Comparison of ENCODE assay signal across 29 cellular contexts in the genomic region with DNA sequence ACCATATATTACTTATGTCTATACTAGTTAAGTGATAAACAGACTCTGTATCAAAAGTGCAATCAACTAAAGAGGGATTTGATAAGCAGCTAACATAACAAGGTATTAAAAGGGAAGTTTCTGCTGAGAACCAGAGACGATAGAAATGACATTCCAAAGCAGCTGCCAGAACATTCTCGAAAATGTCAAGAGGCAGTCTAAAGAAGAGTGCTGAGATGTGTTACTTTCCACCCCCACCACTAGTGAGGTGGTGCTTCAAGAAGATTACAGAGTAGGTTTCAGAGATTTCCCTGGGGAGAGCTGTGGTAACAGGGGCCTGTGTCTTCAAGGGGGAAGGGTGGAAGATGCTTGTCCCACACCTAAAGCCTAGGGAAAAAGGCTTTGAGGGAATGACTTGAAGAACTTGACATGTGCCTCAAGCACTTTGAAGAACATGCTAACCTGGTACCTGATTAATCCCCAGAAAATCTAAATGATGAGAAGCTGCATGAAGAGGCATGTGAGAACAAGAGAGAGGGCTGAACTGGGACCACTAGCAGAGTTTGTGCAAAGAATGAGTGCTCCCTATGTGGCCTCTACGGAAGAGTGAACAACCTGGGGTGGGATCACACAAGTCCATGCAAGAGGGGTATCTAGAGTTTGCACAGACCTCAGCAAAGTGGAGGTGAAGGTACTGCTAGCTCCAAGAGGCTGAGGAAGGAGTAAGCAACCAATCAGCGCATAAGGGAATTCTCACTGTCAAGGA. TPM values are rescaled to one million over a fixed set of nuclear protein-coding genes. Genes with fewer than 3 reads are reported as not detected.
DNase-seq lines count a peak whose midpoint lies in the region; ATAC-seq and TF ChIP-seq lines count a peak whose summit lies in the region.
"Had no signal": no experiment of that assay in that cellular context is flagged by ENCODE, and none has a peak within 500 bp of the region (broad histone marks: within the 10 kb centered on the region; RNA-seq: fewer than 3 reads in every experiment).

No MANE protein-coding gene starts in this region.

- H3K27me3 Mint-ChIP-seq in activated naive CD4-positive, alpha-beta T cell treated with anti-CD3 and anti-CD28 coated beads, Interleukin-2, amount 50 U/mL, for 24 hours: no peaks in the 10 kb centered on the region

- H3K4me1 Mint-ChIP-seq in activated naive CD4-positive, alpha-beta T cell treated with anti-CD3 and anti-CD28 coated beads, Interleukin-2, amount 50 U/mL, for 24 hours: peaks cover 49% of the 10 kb centered on the region

- H3K27ac ChIP-seq in left lung: peak overlapping the region; percentile 3 to 36
- H3K27ac ChIP-seq: neutrophil, prostate gland, sigmoid colon, SJSA1, thoracic aorta had no signal

- TF ChIP-seq CTCF in NB4 (IDR thresholded peaks at IDR 0.05; ENCODE audit: low read depth, low read length) (no peak), left lung (IDR thresholded peaks at IDR 0.05) (no peak)

- peaks cover 0 to 20% of the 10 kb centered on the region in 2 donors for H3K27me3 ChIP-seq in left lung
- H3K27me3 ChIP-seq: dorsolateral prefrontal cortex, gastroesophageal sphincter, sigmoid colon had no signal

- no peak overlapping the region for H3K4me3 ChIP-seq in NB4 (ENCODE audit: low read depth, low read length)
- no peak overlapping the region for H3K4me3 ChIP-seq in left lung
- H3K4me3 ChIP-seq: dorsolateral prefrontal cortex, gastroesophageal sphincter, prostate gland, sigmoid colon, SJSA1, thoracic aorta had no signal

- H3K36me3 ChIP-seq in left lung: no peaks in the 10 kb centered on the region
- H3K36me3 ChIP-seq: gastroesophageal sphincter, neutrophil, prostate gland, sigmoid colon, SJSA1, thoracic aorta had no signal

- intact Hi-C loops in left lung (cut with DNase I): no loop called here

- TF ChIP-seq POLR2A in NB4 (IDR thresholded peaks at IDR 0.05; ENCODE audit: extremely low read depth, insufficient read length): no peak

- no peaks in the 10 kb centered on the region for H3K36me3 Mint-ChIP-seq in activated naive CD4-positive, alpha-beta T cell treated with anti-CD3 and anti-CD28 coated beads, Interleukin-2, amount 50 U/mL, for 24 hours

- DNase-seq in activated naive CD4-positive, alpha-beta T cell treated with anti-CD3 and anti-CD28 coated beads, Interleukin-2, amount 50 U/mL, for 16 hours: no peak
- peak; percentile 8 for DNase-seq in NB4 (ENCODE audit: low read depth)
- no peak for DNase-seq in left lung
- no peak for DNase-seq in SKM-1 treated with dmso at 0.1 percent for 144 hours (lab: John Stamatoyannopoulos, UW; ENCODE audit: unreplicated experiment)
- no peak for DNase-seq in HPDE6-E6E7 (ENCODE audit: extremely low spot score)
- no peak for DNase-seq in NCI-H1694 (lab: John Stamatoyannopoulos, UW)
- no peak for DNase-seq in DMS114 treated with DMSO at 0.1 percent for 48 hours (lab: John Stamatoyannopoulos, UW; ENCODE audit: unreplicated experiment)
- DNase-seq: activated CD4-positive, CD25-positive, alpha-beta regulatory T cell treated with anti-CD3 and anti-CD28 coated beads, Interleukin-2, amount 50 U/mL, for 72 hours; activated gamma-delta T cell; activated T-cell treated with anti-CD3 and anti-CD28 coated beads for 4 hours; dorsolateral prefrontal cortex; hippocampal formation; left colon; NCI-H1105; NCI-H2029; NCI-H226; NCI-H748 treated with DMSO at 0.1 percent for 48 hours; sigmoid colon; stimulated activated CD4-positive, alpha-beta T cell treated with anti-CD3 and anti-CD28 coated beads, Interleukin-15, amount 100 ng/mL, for 24 hours; stimulated activated naive CD8-positive, alpha-beta T cell treated with anti-CD3 and anti-CD28 coated beads, Interleukin-15, Interleukin-2, amounts not matched to agents 100 U/mL and 50 U/mL, for 24 hours had no signal

- ATAC-seq in left lung: peak; percentile 39
- ATAC-seq: gastroesophageal sphincter; left colon; stimulated activated naive CD8-positive, alpha-beta T cell treated with anti-CD3 and anti-CD28 coated beads, Interleukin-15, Interleukin-2, amounts not matched to agents 100 U/mL and 50 U/mL, for 24 hours had no signal

- H3K9me3 Mint-ChIP-seq in activated naive CD4-positive, alpha-beta T cell treated with anti-CD3 and anti-CD28 coated beads, Interleukin-2, amount 50 U/mL, for 24 hours: no peaks in the 10 kb centered on the region
- H3K9me3 Mint-ChIP-seq: IgD-negative memory B cell; T-helper 1 cell treated with Interleukin-12 subunit alpha and Interleukin-12 subunit beta and Interleukin-4 antibody, amounts not matched to agents 30 μg/mL and 1 μg/mL, for 36 hours had no signal

- H3K9me3 ChIP-seq in left lung: no peaks in the 10 kb centered on the region
- H3K9me3 ChIP-seq: gastroesophageal sphincter, prostate gland, sigmoid colon, SJSA1, thoracic aorta had no signal

- no peak overlapping the region for H3K4me3 Mint-ChIP-seq in activated naive CD4-positive, alpha-beta T cell treated with anti-CD3 and anti-CD28 coated beads, Interleukin-2, amount 50 U/mL, for 24 hours
- H3K4me3 Mint-ChIP-seq: B cell; IgD-negative memory B cell; T-helper 1 cell treated with Interleukin-12 subunit alpha and Interleukin-12 subunit beta and Interleukin-4 antibody, amounts not matched to agents 30 μg/mL and 1 μg/mL, for 36 hours had no signal

- H3K4me1 ChIP-seq in left lung: no peaks in the 10 kb centered on the region
- H3K4me1 ChIP-seq: prostate gland had no signal

- H3K27ac Mint-ChIP-seq in activated naive CD4-positive, alpha-beta T cell treated with anti-CD3 and anti-CD28 coated beads, Interleukin-2, amount 50 U/mL, for 24 hours: peak overlapping the region; percentile 5
- H3K27ac Mint-ChIP-seq: B cell; IgD-negative memory B cell; T-helper 1 cell treated with Interleukin-12 subunit alpha and Interleukin-12 subunit beta and Interleukin-4 antibody, amounts not matched to agents 30 μg/mL and 1 μg/mL, for 36 hours had no signal

RNA-seq across cellular contexts. Expression of a gene that starts 5.0 kb away (rescaled TPM):
- 10 to 100 TPM; 13.3 to 21.7 TPM for total RNA-seq in left lung
- total RNA-seq: SJSA1 had no signal
